In the genomic region with DNA sequence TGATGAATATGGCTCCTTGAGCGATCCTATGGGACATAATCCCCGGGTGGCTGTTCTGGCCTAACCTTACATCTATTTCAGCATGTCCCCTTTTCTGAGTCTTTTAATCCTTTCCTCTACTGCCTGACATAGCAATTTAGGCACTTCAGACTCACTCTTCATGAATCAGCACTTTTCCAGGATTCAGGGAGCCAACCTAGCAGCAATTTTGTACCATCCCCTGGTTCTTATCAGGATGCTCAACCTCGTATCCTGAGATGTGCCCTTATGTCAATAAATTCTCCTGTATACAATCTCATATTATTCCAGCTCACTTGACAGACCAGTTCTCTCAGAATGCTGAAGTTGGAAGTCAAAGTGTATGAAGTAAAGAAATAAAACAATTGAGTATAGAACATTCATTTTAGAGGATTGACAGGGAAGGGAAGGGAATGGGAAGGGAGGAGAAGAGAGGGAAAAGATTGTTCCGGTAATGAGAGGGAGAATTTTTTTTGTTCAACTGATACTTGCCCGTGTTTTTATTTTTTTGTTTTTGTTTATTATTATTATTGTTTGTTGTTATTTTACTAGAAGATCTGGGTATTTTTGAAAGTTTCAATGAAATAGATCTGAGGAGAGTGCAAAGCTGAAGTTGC, we compare ENCODE assay signal across 16 cellular contexts. TPM values are rescaled to one million over a fixed set of nuclear protein-coding genes. Genes with fewer than 3 reads are reported as not detected.
DNase-seq lines count a peak whose midpoint lies in the region; ATAC-seq, FAIRE-seq and TF ChIP-seq lines count a peak whose summit lies in the region.
"Had no signal": no experiment of that assay in that cellular context is flagged by ENCODE, and none has a peak within 500 bp of the region (broad histone marks: within the 10 kb centered on the region; RNA-seq: fewer than 3 reads in every experiment).

No MANE protein-coding gene starts in this region.

- H3K9ac ChIP-seq in H1 (replicated peaks in 1 of 4; ENCODE audit: extremely low read depth in 1 of 4, low read depth in 3 of 4, low read length in 3 of 4) = no peak overlapping the region
- H3K9ac ChIP-seq: BLaER1 had no signal

- H2BK5ac ChIP-seq in H1 (ENCODE audit: low read depth, low read length) = no peak overlapping the region

- no peaks in the 10 kb centered on the region for H3K79me2 ChIP-seq in H1 (ENCODE audit: control insufficient read depth in 1 of 2, insufficient read depth in 2 of 2, low read length in 2 of 2)

- H2AFZ ChIP-seq in H1 (ENCODE audit: low read length) = no peak overlapping the region

- H3K4ac ChIP-seq in H1 (replicated peaks; ENCODE audit: insufficient read length, low read depth, low read length) = no peak overlapping the region

- H4K8ac ChIP-seq in H1 (ENCODE audit: extremely low read depth, insufficient read depth, low read length) = no peak overlapping the region

- no peaks in the 10 kb centered on the region for H4K20me1 ChIP-seq in H1 (replicated peaks in 1 of 2; ENCODE audit: control insufficient read depth in 1 of 2, insufficient read depth in 2 of 2, low read length in 2 of 2)
- H4K20me1 ChIP-seq: BLaER1 had no signal

- H3K4me2 ChIP-seq in H1 (ENCODE audit: insufficient read depth in 1 of 2, low read depth in 2 of 2, low read length in 2 of 2) = no peak overlapping the region
- H3K4me2 ChIP-seq: BLaER1 had no signal

- peak overlapping the region; percentile 10 to 29 for H3K27ac Mint-ChIP-seq in natural killer cell treated with Interleukin-12 subunit alpha and Interleukin-12 subunit beta and Interleukin-15 and Interleukin-18, amount 100 ng/mL, for 72 hours
- peak overlapping the region in 1 of 2 donors; percentile 7 for H3K27ac Mint-ChIP-seq in natural killer cell
- H3K27ac Mint-ChIP-seq in IgD-negative memory B cell = peak overlapping the region in 2 of 3 donors; percentile 51 to 77

- no peaks in the 10 kb centered on the region for H3K36me3 Mint-ChIP-seq in natural killer cell treated with Interleukin-12 subunit alpha and Interleukin-12 subunit beta and Interleukin-15 and Interleukin-18, amount 100 ng/mL, for 72 hours
- H3K36me3 Mint-ChIP-seq in natural killer cell (no peaks in the 10 kb centered on the region), IgD-negative memory B cell (peaks cover 3% of the 10 kb centered on the region)

- POLR2A ChIA-PET in H1 (lab: Charles Lee; ENCODE audit: partially characterized antibody) = no interaction called here

- no peak for TF ChIP-seq POLR2A in H1 (IDR thresholded peaks at IDR 0.05; ENCODE audit: control extremely low read depth in 1 of 2, low read depth in 2 of 2, low read length in 2 of 2)

- no peak overlapping the region for H3K56ac ChIP-seq in H1 (replicated peaks; ENCODE audit: insufficient read length, low read depth, low read length)

- H3K9me3 Mint-ChIP-seq in natural killer cell treated with Interleukin-12 subunit alpha and Interleukin-12 subunit beta and Interleukin-15 and Interleukin-18, amount 100 ng/mL, for 72 hours = no peaks in the 10 kb centered on the region
- no peaks in the 10 kb centered on the region for H3K9me3 Mint-ChIP-seq in natural killer cell
- no peaks in the 10 kb centered on the region for H3K9me3 Mint-ChIP-seq in IgD-negative memory B cell
- H3K9me3 Mint-ChIP-seq: activated T-helper 1 cell treated with anti-CD3 and anti-CD28 coated beads, Interleukin-12 subunit alpha, Interleukin-12 subunit beta, Interleukin-2, Interleukin-4 antibody, amounts not matched to agents 30 ng/mL and 10 ng/mL and 1 ng/mL, durations not matched to agents 14 hours and 24 hours and 36 hours had no signal

- H2BK20ac ChIP-seq in H1 (ENCODE audit: low read length) = no peak overlapping the region

- intact Hi-C loops in natural killer cell (cut with micrococcal nuclease) = no loop called here
- intact Hi-C loops in right cardiac atrium (cut with DNase I) = no loop called here

- whole genome bisulfite sequencing in H1 (ENCODE audit: extremely low coverage in 1 of 2, insufficient coverage in 1 of 2, insufficient read length in 1 of 2, insufficient replicate concordance in 2 of 2, low coverage in 1 of 2, low lambda C conversion rate in 2 of 2, missing lambda C conversion rate in 1 of 2), 2 experiments = 93% methylated on average over 5 of the region's 5 CpGs; no CpG with 5 or more reads in 1 of the 2 experiments
- WGBS in right cardiac atrium = 82% methylated on average over 5 of the region's 5 CpGs

- no peak overlapping the region for H3K27ac ChIP-seq in H1 (ENCODE audit: low read depth, low read length)
- H3K27ac ChIP-seq in right cardiac atrium (ENCODE audit: low read length) = no peak overlapping the region
- H3K27ac ChIP-seq: BLaER1, epithelial cell of prostate, right atrium auricular region, thoracic aorta had no signal

- FAIRE-seq in H1 (lab: Jason Lieb, UNC) = no peak
- FAIRE-seq: astrocyte had no signal

- no peaks in the 10 kb centered on the region for H3K36me3 ChIP-seq in H1 (ENCODE audit: control insufficient read depth in 2 of 4, insufficient read depth in 4 of 4, low read length in 3 of 4)
- H3K36me3 ChIP-seq: BLaER1, colonic mucosa, right atrium auricular region, thoracic aorta had no signal

- H3K9me3 ChIP-seq in H1 (ENCODE audit: insufficient read depth in 2 of 2, low read depth in 1 of 2, low read length in 1 of 2) (no peaks in the 10 kb centered on the region), right cardiac atrium (ENCODE audit: control insufficient read depth, low read length) (no peaks in the 10 kb centered on the region)
- H3K9me3 ChIP-seq: BLaER1, colonic mucosa, right atrium auricular region, thoracic aorta had no signal

- peaks cover 11 to 24% of the 10 kb centered on the region in 2 donors for H3K4me1 Mint-ChIP-seq in natural killer cell treated with Interleukin-12 subunit alpha and Interleukin-12 subunit beta and Interleukin-15 and Interleukin-18, amount 100 ng/mL, for 72 hours (ENCODE audit: low read depth in 2 of 2)
- H3K4me1 Mint-ChIP-seq in natural killer cell = peaks cover 6 to 14% of the 10 kb centered on the region in 2 donors
- peaks cover 12 to 22% (median 17%) of the 10 kb centered on the region in 3 donors for H3K4me1 Mint-ChIP-seq in IgD-negative memory B cell

- H3K27me3 ChIP-seq in H1 (replicated peaks in 1 of 4; ENCODE audit: control insufficient read depth in 3 of 4, extremely low read depth in 1 of 4, insufficient read depth in 3 of 4, low read length in 3 of 4) (no peaks in the 10 kb centered on the region), right cardiac atrium (ENCODE audit: control insufficient read depth, insufficient read depth) (no peaks in the 10 kb centered on the region)
- H3K27me3 ChIP-seq: BLaER1, colonic mucosa, right atrium auricular region had no signal

- no peak for TF ChIP-seq RAD21 in H1 (IDR thresholded peaks at IDR 0.05 in 1 of 2, conservative IDR thresholded peaks at IDR 0.05 in 1 of 2; ENCODE audit: low read depth in 2 of 2, low read length in 2 of 2)

- no peak overlapping the region for H4K5ac ChIP-seq in H1 (ENCODE audit: insufficient read length, low read depth, low read length)

- H3K4me3 Mint-ChIP-seq in natural killer cell treated with Interleukin-12 subunit alpha and Interleukin-12 subunit beta and Interleukin-15 and Interleukin-18, amount 100 ng/mL, for 72 hours = peak overlapping the region; percentile 66
- H3K4me3 Mint-ChIP-seq in natural killer cell (no peak overlapping the region), IgD-negative memory B cell (peak overlapping the region in 1 of 4 donors; percentile 29)

- H2BK120ac ChIP-seq in H1 (replicated peaks; ENCODE audit: low read depth, low read length) = no peak overlapping the region

- no peak overlapping the region for H2AK5ac ChIP-seq in H1 (ENCODE audit: low read depth, low read length)

- ATAC-seq in natural killer cell treated with Interleukin-12 subunit alpha and Interleukin-12 subunit beta and Interleukin-15 and Interleukin-18, amount 100 ng/mL, for 72 hours = no peak
- ATAC-seq in natural killer cell (no peak), HG03354 (IDR thresholded peaks at IDR 0.05; ENCODE audit: poor library complexity, severe bottlenecking, unreplicated experiment) (no peak), right cardiac atrium (no peak)

- H3K18ac ChIP-seq in H1 (ENCODE audit: extremely low read depth, low read length) = no peak overlapping the region

- DNase-seq in natural killer cell treated with Interleukin-12 subunit alpha and Interleukin-12 subunit beta and Interleukin-15 and Interleukin-18, amount 100 ng/mL, for 72 hours (ENCODE audit: low spot score) = no peak
- DNase-seq in natural killer cell (no peak), H1 (ENCODE audit: low read depth in 1 of 2, low spot score in 2 of 2) (no peak), NCI-H1417 (lab: John Stamatoyannopoulos, UW) (no peak), right cardiac atrium (no peak)
- DNase-seq: colonic mucosa, GOT3 had no signal

- peaks cover 0 to 8% (median 1%) of the 10 kb centered on the region in 4 experiments; a peak in 2 of 7 replicates for H3K4me1 ChIP-seq in H1 (replicated peaks in 1 of 4; ENCODE audit: control insufficient read depth in 3 of 4, insufficient read depth in 4 of 4, low read length in 3 of 4)
- H3K4me1 ChIP-seq in right cardiac atrium (ENCODE audit: control insufficient read depth, insufficient read depth, low read length) = no peaks in the 10 kb centered on the region
- H3K4me1 ChIP-seq: BLaER1, right atrium auricular region had no signal

- H3K4me3 ChIP-seq in H1 (ENCODE audit: extremely low read depth in 1 of 4, insufficient read depth in 2 of 4, low read depth in 3 of 4, low read length in 4 of 4) = no peak overlapping the region
- H3K4me3 ChIP-seq in right cardiac atrium (ENCODE audit: low read length) = no peak overlapping the region
- H3K4me3 ChIP-seq: BLaER1, colonic mucosa, lung, right atrium auricular region, thoracic aorta had no signal

- no peak overlapping the region for H4K91ac ChIP-seq in H1 (replicated peaks; ENCODE audit: insufficient read length, low read length)

- no peak overlapping the region for H3K14ac ChIP-seq in H1 (ENCODE audit: insufficient read length)

- no peaks in the 10 kb centered on the region for H3K27me3 Mint-ChIP-seq in natural killer cell treated with Interleukin-12 subunit alpha and Interleukin-12 subunit beta and Interleukin-15 and Interleukin-18, amount 100 ng/mL, for 72 hours
- H3K27me3 Mint-ChIP-seq in natural killer cell (ENCODE audit: low read depth in 2 of 2) (no peaks in the 10 kb centered on the region), IgD-negative memory B cell (no peaks in the 10 kb centered on the region)

- no peak overlapping the region for H3K23ac ChIP-seq in H1 (ENCODE audit: insufficient read length)

- TF ChIP-seq CTCF in natural killer cell (IDR thresholded peaks at IDR 0.05) (no peak), H1 (IDR thresholded peaks at IDR 0.05; ENCODE audit: control extremely low read depth in 1 of 3, insufficient read depth in 1 of 3, low read depth in 1 of 3, low read length in 3 of 3) (no peak)

- CTCF ChIA-PET in H1 (lab: Charles Lee; ENCODE audit: partially characterized antibody) = no interaction called here

- no peaks in the 10 kb centered on the region for H3K79me1 ChIP-seq in H1 (ENCODE audit: low read depth, low read length)

- no peak overlapping the region for H2BK12ac ChIP-seq in H1 (ENCODE audit: low read depth, low read length)

- TF ChIP-seq EP300 in H1 (IDR thresholded peaks at IDR 0.05; ENCODE audit: borderline replicate concordance in 1 of 2, low read depth in 2 of 2, low read length in 2 of 2) = no peak

- no peak overlapping the region for H2BK15ac ChIP-seq in H1 (ENCODE audit: low read length)

- H3K23me2 ChIP-seq in H1 (ENCODE audit: low read depth, low read length) = no peaks in the 10 kb centered on the region

RNA-seq across cellular contexts. Expression of gene ZC3HAV1, which starts 8.2 kb away (rescaled TPM):
- 100 to 1,000 TPM in 1 of 2 donors, 10 to 100 TPM in 1; 88.2 to 104 TPM for total RNA-seq in natural killer cell treated with Interleukin-12 subunit alpha and Interleukin-12 subunit beta and Interleukin-15 and Interleukin-18, amount 100 ng/mL, for 72 hours
- total RNA-seq in natural killer cell = 100 to 1,000 TPM; 129 to 153 (median 137) TPM
- 93.1 TPM for polyA plus RNA-seq in IgD-negative memory B cell
- total RNA-seq in H1 (2021; fragmentation: NEBNext Ultra II Directional; extraction: Animal tissue kit (Norgen Biotek cat#: 25700)) = 43.4 and 44.3 TPM in 2 replicates
- polyA plus RNA-seq in H1 (2011; rRNA removed) = 15.6 and 22.5 TPM in 2 replicates
- polyA plus RNA-seq in H1 (2011; cell fraction: cytosol; rRNA removed) = 15.0 TPM
- 29.6 TPM for polyA plus RNA-seq in H1 (2011; cell fraction: nucleus; rRNA removed)
- 16.6 to 21.1 TPM (median 18.3 TPM) in 4 replicates for polyA plus RNA-seq in H1 (2012, experiment 1 of 2)
- polyA plus RNA-seq in H1 (2012, experiment 2 of 2) = 1.9 TPM
- 34.4 TPM for polyA plus RNA-seq in H1 (2013, experiment 1 of 2)
- polyA plus RNA-seq in H1 (2013, experiment 2 of 2) = 29.4 TPM
- 37.0 and 42.9 TPM in 2 replicates for polyA minus RNA-seq in H1 (2011; rRNA and poly(A)+ RNA removed)
- polyA minus RNA-seq in H1 (2011; cell fraction: cytosol; rRNA and poly(A)+ RNA removed) = 26.3 TPM
- 40.8 TPM for polyA minus RNA-seq in H1 (2011; cell fraction: nucleus; rRNA and poly(A)+ RNA removed)
- total RNA-seq in right cardiac atrium = 10 to 100 TPM in 2 of 4 donors, 1 to 10 TPM in 2; 7.6 to 14.1 (median 10.0) TPM
- polyA plus RNA-seq in right cardiac atrium = 4.1 TPM
